1 cellular context compared by ENCODE assay signal in the genomic region with DNA sequence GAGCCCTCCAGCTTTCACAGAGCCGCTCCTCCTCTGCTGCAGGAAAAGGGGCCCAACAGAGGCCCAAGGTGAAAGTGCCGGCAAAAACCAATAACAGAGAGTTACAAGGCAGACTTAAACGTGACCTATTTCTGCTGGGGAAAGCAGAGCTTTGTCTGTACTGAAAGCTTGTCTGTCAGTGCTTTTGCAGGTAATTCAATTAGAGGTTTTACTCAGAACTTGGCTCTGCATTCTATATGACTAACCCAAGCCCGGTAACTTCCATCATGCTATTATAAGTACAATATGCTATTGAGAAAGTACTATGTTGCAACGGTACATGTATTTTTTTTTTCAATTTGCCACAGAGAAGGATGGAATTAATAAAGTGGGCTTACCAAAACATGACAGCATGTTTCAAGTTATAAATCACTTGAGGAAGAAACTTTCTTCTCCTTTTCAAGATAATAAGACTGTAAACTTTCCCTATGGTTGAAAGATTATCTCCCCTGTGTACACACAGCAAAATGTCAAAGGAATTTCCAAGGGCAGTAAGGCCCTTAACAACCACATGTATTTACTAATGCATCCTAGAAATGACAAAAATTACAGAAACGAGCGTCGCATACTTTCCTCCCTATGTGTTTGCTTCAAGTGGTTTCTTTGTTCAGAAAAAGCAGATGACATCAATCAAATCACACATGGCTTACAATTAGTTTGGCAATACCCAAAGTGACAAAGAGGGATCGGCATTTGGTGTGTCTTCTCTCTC.
TF ChIP-seq lines count a peak whose summit lies in the region.

No MANE protein-coding gene starts in this region.

TF ChIP-seq in GM12878, 131 proteins besides CTCF, POLR2A, EP300 and RAD21 (continued from another document and continues in another):
- TF ChIP-seq, protein P1, sequence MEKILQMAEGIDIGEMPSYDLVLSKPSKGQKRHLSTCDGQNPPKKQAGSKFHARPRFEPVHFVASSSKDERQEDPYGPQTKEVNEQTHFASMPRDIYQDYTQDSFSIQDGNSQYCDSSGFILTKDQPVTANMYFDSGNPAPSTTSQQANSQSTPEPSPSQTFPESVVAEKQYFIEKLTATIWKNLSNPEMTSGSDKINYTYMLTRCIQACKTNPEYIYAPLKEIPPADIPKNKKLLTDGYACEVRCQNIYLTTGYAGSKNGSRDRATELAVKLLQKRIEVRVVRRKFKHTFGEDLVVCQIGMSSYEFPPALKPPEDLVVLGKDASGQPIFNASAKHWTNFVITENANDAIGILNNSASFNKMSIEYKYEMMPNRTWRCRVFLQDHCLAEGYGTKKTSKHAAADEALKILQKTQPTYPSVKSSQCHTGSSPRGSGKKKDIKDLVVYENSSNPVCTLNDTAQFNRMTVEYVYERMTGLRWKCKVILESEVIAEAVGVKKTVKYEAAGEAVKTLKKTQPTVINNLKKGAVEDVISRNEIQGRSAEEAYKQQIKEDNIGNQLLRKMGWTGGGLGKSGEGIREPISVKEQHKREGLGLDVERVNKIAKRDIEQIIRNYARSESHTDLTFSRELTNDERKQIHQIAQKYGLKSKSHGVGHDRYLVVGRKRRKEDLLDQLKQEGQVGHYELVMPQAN (conservative IDR thresholded peaks at IDR 0.05) = no peak
- TF ChIP-seq IKZF1 (conservative IDR thresholded peaks at IDR 0.05) = peak; percentile 58; the same call in 1 of the 2 replicates
- TF ChIP-seq, protein P2, sequence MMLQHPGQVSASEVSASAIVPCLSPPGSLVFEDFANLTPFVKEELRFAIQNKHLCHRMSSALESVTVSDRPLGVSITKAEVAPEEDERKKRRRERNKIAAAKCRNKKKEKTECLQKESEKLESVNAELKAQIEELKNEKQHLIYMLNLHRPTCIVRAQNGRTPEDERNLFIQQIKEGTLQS (IDR thresholded peaks at IDR 0.05; ENCODE audit: borderline replicate concordance, extremely low read depth, low read depth, low read length) = no peak
- TF ChIP-seq TBL1XR1 (IDR thresholded peaks at IDR 0.05; ENCODE audit: low read depth, low read length) = no peak
- TF ChIP-seq JUNB (IDR thresholded peaks at IDR 0.05) = peak; percentile 89
- no peak for TF ChIP-seq CEBPB (IDR thresholded peaks at IDR 0.05; ENCODE audit: borderline replicate concordance in 1 of 2, low read depth in 2 of 2, low read length in 2 of 2)
- peak; percentile 58 for TF ChIP-seq BCL11A (IDR thresholded peaks at IDR 0.05; ENCODE audit: low read depth, low read length)
- TF ChIP-seq MXI1 (IDR thresholded peaks at IDR 0.05; ENCODE audit: low read depth, low read length) = 0 out of 2 replicates have a peak, but pooled peaks have one; percentile 11
- TF ChIP-seq, protein P3, sequence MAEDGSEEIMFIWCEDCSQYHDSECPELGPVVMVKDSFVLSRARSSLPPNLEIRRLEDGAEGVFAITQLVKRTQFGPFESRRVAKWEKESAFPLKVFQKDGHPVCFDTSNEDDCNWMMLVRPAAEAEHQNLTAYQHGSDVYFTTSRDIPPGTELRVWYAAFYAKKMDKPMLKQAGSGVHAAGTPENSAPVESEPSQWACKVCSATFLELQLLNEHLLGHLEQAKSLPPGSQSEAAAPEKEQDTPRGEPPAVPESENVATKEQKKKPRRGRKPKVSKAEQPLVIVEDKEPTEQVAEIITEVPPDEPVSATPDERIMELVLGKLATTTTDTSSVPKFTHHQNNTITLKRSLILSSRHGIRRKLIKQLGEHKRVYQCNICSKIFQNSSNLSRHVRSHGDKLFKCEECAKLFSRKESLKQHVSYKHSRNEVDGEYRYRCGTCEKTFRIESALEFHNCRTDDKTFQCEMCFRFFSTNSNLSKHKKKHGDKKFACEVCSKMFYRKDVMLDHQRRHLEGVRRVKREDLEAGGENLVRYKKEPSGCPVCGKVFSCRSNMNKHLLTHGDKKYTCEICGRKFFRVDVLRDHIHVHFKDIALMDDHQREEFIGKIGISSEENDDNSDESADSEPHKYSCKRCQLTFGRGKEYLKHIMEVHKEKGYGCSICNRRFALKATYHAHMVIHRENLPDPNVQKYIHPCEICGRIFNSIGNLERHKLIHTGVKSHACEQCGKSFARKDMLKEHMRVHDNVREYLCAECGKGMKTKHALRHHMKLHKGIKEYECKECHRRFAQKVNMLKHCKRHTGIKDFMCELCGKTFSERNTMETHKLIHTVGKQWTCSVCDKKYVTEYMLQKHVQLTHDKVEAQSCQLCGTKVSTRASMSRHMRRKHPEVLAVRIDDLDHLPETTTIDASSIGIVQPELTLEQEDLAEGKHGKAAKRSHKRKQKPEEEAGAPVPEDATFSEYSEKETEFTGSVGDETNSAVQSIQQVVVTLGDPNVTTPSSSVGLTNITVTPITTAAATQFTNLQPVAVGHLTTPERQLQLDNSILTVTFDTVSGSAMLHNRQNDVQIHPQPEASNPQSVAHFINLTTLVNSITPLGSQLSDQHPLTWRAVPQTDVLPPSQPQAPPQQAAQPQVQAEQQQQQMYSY (CRISPR knock-in tag; IDR thresholded peaks at IDR 0.05) = no peak
- TF ChIP-seq KDM1A (IDR thresholded peaks at IDR 0.05; ENCODE audit: borderline replicate concordance) = no peak
- no peak for TF ChIP-seq PAX8 (IDR thresholded peaks at IDR 0.05)
- TF ChIP-seq SIX5 (IDR thresholded peaks at IDR 0.05; ENCODE audit: low read depth, low read length, severe bottlenecking) = no peak
- no peak for TF ChIP-seq CHD2 (IDR thresholded peaks at IDR 0.05; ENCODE audit: borderline replicate concordance, low read depth, low read length)
- peak; percentile 40; the same call in 1 of the 2 replicates for TF ChIP-seq EED (IDR thresholded peaks at IDR 0.05; ENCODE audit: low read depth)
- peak in 1 of 2 experiments; percentile 79; a peak in 2 of 4 replicates for TF ChIP-seq ETV6 (conservative IDR thresholded peaks at IDR 0.05 in 1 of 2, IDR thresholded peaks at IDR 0.05 in 1 of 2; ENCODE audit: borderline replicate concordance in 1 of 2, low read depth in 1 of 2)
- TF ChIP-seq SMARCA5 (IDR thresholded peaks at IDR 0.05) = no peak
- no peak for TF ChIP-seq HDGF (IDR thresholded peaks at IDR 0.05)
- peak; percentile 50 for TF ChIP-seq NR2F1 (conservative IDR thresholded peaks at IDR 0.05)
- TF ChIP-seq ZNF384 (IDR thresholded peaks at IDR 0.05; ENCODE audit: borderline replicate concordance, low read depth, low read length) = peak; percentile 33; the same call in 1 of the 2 replicates
- TF ChIP-seq RAD51 (IDR thresholded peaks at IDR 0.05) = no peak
- no peak for TF ChIP-seq PAX5 (IDR thresholded peaks at IDR 0.05; ENCODE audit: borderline replicate concordance, low read depth, low read length)
- TF ChIP-seq, protein P4, sequence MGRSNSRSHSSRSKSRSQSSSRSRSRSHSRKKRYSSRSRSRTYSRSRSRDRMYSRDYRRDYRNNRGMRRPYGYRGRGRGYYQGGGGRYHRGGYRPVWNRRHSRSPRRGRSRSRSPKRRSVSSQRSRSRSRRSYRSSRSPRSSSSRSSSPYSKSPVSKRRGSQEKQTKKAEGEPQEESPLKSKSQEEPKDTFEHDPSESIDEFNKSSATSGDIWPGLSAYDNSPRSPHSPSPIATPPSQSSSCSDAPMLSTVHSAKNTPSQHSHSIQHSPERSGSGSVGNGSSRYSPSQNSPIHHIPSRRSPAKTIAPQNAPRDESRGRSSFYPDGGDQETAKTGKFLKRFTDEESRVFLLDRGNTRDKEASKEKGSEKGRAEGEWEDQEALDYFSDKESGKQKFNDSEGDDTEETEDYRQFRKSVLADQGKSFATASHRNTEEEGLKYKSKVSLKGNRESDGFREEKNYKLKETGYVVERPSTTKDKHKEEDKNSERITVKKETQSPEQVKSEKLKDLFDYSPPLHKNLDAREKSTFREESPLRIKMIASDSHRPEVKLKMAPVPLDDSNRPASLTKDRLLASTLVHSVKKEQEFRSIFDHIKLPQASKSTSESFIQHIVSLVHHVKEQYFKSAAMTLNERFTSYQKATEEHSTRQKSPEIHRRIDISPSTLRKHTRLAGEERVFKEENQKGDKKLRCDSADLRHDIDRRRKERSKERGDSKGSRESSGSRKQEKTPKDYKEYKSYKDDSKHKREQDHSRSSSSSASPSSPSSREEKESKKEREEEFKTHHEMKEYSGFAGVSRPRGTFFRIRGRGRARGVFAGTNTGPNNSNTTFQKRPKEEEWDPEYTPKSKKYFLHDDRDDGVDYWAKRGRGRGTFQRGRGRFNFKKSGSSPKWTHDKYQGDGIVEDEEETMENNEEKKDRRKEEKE (IDR thresholded peaks at IDR 0.05) = no peak
- TF ChIP-seq, protein P5, sequence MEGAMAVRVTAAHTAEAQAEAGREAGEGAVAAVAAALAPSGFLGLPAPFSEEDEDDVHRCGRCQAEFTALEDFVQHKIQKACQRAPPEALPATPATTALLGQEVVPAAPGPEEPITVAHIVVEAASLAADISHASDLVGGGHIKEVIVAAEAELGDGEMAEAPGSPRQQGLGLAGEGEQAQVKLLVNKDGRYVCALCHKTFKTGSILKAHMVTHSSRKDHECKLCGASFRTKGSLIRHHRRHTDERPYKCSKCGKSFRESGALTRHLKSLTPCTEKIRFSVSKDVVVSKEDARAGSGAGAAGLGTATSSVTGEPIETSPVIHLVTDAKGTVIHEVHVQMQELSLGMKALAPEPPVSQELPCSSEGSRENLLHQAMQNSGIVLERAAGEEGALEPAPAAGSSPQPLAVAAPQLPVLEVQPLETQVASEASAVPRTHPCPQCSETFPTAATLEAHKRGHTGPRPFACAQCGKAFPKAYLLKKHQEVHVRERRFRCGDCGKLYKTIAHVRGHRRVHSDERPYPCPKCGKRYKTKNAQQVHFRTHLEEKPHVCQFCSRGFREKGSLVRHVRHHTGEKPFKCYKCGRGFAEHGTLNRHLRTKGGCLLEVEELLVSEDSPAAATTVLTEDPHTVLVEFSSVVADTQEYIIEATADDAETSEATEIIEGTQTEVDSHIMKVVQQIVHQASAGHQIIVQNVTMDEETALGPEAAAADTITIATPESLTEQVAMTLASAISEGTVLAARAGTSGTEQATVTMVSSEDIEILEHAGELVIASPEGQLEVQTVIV (IDR thresholded peaks at IDR 0.05; ENCODE audit: borderline replicate concordance, partially characterized antibody) = no peak
- no peak for TF ChIP-seq POLR2AphosphoS2 (IDR thresholded peaks at IDR 0.05; ENCODE audit: low read depth, low read length)
- peak; percentile 43 for TF ChIP-seq MEF2B (IDR thresholded peaks at IDR 0.05; ENCODE audit: partially characterized antibody, poor library complexity, severe bottlenecking)
- TF ChIP-seq, protein P6, sequence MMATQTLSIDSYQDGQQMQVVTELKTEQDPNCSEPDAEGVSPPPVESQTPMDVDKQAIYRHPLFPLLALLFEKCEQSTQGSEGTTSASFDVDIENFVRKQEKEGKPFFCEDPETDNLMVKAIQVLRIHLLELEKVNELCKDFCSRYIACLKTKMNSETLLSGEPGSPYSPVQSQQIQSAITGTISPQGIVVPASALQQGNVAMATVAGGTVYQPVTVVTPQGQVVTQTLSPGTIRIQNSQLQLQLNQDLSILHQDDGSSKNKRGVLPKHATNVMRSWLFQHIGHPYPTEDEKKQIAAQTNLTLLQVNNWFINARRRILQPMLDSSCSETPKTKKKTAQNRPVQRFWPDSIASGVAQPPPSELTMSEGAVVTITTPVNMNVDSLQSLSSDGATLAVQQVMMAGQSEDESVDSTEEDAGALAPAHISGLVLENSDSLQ (IDR thresholded peaks at IDR 0.05) = peak; percentile 16; the same call in 1 of the 2 replicates
- no peak for TF ChIP-seq MYC (IDR thresholded peaks at IDR 0.05; ENCODE audit: insufficient read depth, insufficient read length, insufficient replicate concordance, low read length, severe bottlenecking)
- no peak for TF ChIP-seq TCF12 (IDR thresholded peaks at IDR 0.05; ENCODE audit: low read depth, low read length)
- TF ChIP-seq FOS (IDR thresholded peaks at IDR 0.05; ENCODE audit: borderline replicate concordance, extremely low read depth, insufficient read length) = no peak
- peak; percentile 65; the same call in 1 of the 2 replicates for TF ChIP-seq TCF7 (IDR thresholded peaks at IDR 0.05; ENCODE audit: borderline replicate concordance)
- TF ChIP-seq SUZ12 (IDR thresholded peaks at IDR 0.05; ENCODE audit: unreplicated experiment) = no peak
- TF ChIP-seq NR2C1 (IDR thresholded peaks at IDR 0.05) = no peak
- TF ChIP-seq, protein P7, sequence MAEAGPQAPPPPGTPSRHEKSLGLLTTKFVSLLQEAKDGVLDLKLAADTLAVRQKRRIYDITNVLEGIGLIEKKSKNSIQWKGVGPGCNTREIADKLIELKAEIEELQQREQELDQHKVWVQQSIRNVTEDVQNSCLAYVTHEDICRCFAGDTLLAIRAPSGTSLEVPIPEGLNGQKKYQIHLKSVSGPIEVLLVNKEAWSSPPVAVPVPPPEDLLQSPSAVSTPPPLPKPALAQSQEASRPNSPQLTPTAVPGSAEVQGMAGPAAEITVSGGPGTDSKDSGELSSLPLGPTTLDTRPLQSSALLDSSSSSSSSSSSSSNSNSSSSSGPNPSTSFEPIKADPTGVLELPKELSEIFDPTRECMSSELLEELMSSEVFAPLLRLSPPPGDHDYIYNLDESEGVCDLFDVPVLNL (IDR thresholded peaks at IDR 0.05; ENCODE audit: low read depth, low read length) = no peak
- TF ChIP-seq, protein P8, sequence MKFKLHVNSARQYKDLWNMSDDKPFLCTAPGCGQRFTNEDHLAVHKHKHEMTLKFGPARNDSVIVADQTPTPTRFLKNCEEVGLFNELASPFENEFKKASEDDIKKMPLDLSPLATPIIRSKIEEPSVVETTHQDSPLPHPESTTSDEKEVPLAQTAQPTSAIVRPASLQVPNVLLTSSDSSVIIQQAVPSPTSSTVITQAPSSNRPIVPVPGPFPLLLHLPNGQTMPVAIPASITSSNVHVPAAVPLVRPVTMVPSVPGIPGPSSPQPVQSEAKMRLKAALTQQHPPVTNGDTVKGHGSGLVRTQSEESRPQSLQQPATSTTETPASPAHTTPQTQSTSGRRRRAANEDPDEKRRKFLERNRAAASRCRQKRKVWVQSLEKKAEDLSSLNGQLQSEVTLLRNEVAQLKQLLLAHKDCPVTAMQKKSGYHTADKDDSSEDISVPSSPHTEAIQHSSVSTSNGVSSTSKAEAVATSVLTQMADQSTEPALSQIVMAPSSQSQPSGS (IDR thresholded peaks at IDR 0.05; ENCODE audit: low read length) = peak; percentile 71
- TF ChIP-seq HDAC2 (IDR thresholded peaks at IDR 0.05) = no peak
- TF ChIP-seq SREBF2 (IDR thresholded peaks at IDR 0.05; ENCODE audit: low read length) = no peak
- no peak for TF ChIP-seq NBN (IDR thresholded peaks at IDR 0.05)
- no peak for TF ChIP-seq EGR1 (IDR thresholded peaks at IDR 0.05; ENCODE audit: borderline replicate concordance in 1 of 2, low read depth in 2 of 2, low read length in 2 of 2)
- TF ChIP-seq, protein P9, sequence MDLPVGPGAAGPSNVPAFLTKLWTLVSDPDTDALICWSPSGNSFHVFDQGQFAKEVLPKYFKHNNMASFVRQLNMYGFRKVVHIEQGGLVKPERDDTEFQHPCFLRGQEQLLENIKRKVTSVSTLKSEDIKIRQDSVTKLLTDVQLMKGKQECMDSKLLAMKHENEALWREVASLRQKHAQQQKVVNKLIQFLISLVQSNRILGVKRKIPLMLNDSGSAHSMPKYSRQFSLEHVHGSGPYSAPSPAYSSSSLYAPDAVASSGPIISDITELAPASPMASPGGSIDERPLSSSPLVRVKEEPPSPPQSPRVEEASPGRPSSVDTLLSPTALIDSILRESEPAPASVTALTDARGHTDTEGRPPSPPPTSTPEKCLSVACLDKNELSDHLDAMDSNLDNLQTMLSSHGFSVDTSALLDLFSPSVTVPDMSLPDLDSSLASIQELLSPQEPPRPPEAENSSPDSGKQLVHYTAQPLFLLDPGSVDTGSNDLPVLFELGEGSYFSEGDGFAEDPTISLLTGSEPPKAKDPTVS (IDR thresholded peaks at IDR 0.05; ENCODE audit: low read depth, low read length) = no peak
- TF ChIP-seq, protein P10, sequence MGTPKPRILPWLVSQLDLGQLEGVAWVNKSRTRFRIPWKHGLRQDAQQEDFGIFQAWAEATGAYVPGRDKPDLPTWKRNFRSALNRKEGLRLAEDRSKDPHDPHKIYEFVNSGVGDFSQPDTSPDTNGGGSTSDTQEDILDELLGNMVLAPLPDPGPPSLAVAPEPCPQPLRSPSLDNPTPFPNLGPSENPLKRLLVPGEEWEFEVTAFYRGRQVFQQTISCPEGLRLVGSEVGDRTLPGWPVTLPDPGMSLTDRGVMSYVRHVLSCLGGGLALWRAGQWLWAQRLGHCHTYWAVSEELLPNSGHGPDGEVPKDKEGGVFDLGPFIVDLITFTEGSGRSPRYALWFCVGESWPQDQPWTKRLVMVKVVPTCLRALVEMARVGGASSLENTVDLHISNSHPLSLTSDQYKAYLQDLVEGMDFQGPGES (IDR thresholded peaks at IDR 0.05) = no peak
